Comparison of ENCODE assay signal across 25 cellular contexts in the genomic region with DNA sequence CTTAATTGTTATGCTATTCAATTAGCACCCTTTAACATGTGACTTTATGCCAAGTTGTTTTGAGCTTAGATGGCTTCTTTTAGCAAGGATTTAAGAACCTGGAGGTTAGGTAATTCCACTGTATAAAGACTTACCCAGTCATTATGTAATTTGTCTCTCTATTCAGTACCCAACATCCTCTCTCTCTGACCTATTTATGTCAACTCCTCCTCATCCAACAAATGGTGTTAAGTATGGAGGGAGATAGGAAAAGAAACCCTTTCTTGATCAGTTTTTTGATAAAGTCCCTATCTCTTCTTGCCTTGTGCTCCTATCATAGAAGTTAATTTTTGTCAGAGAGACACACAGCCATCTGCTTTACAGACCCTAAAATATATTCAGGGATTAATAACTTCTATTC.
DNase-seq lines count a peak whose midpoint lies in the region; ATAC-seq, FAIRE-seq and TF ChIP-seq lines count a peak whose summit lies in the region.
"Had no signal": no experiment of that assay in that cellular context is flagged by ENCODE, and none has a peak within 500 bp of the region (broad histone marks: within the 10 kb centered on the region; RNA-seq: fewer than 3 reads in every experiment).

No MANE protein-coding gene starts in this region.

- no peak overlapping the region for H2AK5ac ChIP-seq in mesendoderm (ENCODE audit: low read length)

- H4K8ac ChIP-seq in mesendoderm (ENCODE audit: low read depth, low read length): no peak overlapping the region

- H3K23ac ChIP-seq in mesendoderm (ENCODE audit: low read length): no peak overlapping the region

- no peak for ATAC-seq in GM12878
- ATAC-seq: A549, GM23338, HCT116 had no signal

- no peak overlapping the region for H2BK5ac ChIP-seq in mesendoderm (ENCODE audit: low read length)

- peak; percentile 27 for FAIRE-seq in GM12878 (lab: Jason Lieb, UNC)
- FAIRE-seq: A549, GM12891, GM18507 had no signal

- no peak overlapping the region for H3K27ac Mint-ChIP-seq in CD14-positive monocyte
- H3K27ac Mint-ChIP-seq: CD4-positive, alpha-beta memory T cell; GM23338; H9 had no signal

- no peak overlapping the region for H2BK120ac ChIP-seq in mesendoderm (ENCODE audit: low read depth, low read length)

- TF ChIP-seq RAD21 in GM12878 (IDR thresholded peaks at IDR 0.05; ENCODE audit: insufficient read depth, low read depth, low read length): no peak

- no peaks in the 10 kb centered on the region for H3K36me3 ChIP-seq in GM12878 (ENCODE audit: control insufficient read depth in 2 of 2, insufficient read depth in 2 of 2, low read length in 1 of 2)
- no peaks in the 10 kb centered on the region for H3K36me3 ChIP-seq in mesendoderm (ENCODE audit: control insufficient read depth, insufficient read depth, low read length)
- H3K36me3 ChIP-seq in thyroid gland: no peaks in the 10 kb centered on the region
- H3K36me3 ChIP-seq: BE2C; BLaER1 treated with 17β-estradiol and CSF1 and Interleukin-3, amounts not matched to agents 10 nM and 100 nM had no signal

- POLR2A ChIA-PET in GM12878 (lab: Charles Lee): no interaction called here

- TF ChIP-seq POLR2A in GM12878 (IDR thresholded peaks at IDR 0.05; ENCODE audit: low read depth, low read length): no peak
- TF ChIP-seq POLR2A in thyroid gland (IDR thresholded peaks at IDR 0.05): no peak

- H3K79me1 ChIP-seq in mesendoderm (ENCODE audit: low read length): no peaks in the 10 kb centered on the region

- peaks cover 17% of the 10 kb centered on the region for H3K4me1 Mint-ChIP-seq in CD14-positive monocyte

- H2BK15ac ChIP-seq in mesendoderm (replicated peaks; ENCODE audit: low read depth): no peak overlapping the region

- H2AFZ ChIP-seq in GM12878 (ENCODE audit: control insufficient read depth, low read depth, low read length): no peak overlapping the region
- H2AFZ ChIP-seq: GM23338 had no signal

- SMC1A ChIA-PET in GM12878 (lab: Charles Lee; ENCODE audit: uncharacterized antibody, unreplicated experiment): no interaction called here

- intact Hi-C loops in GM12878 (cut with micrococcal nuclease; ENCODE audit: unreplicated experiment) (no loop called here), thyroid gland (cut with DNase I) (no loop called here), CD14-positive monocyte (cut with micrococcal nuclease) (no loop called here)

- RAD21 ChIA-PET in GM12878 (lab: Charles Lee; ENCODE audit: unreplicated experiment): no interaction called here

- no peak overlapping the region for H3K9ac ChIP-seq in GM12878 (ENCODE audit: control insufficient read depth, insufficient read depth, low read length)
- no peak overlapping the region for H3K9ac ChIP-seq in mesendoderm (ENCODE audit: low read length)
- H3K9ac ChIP-seq: BLaER1 treated with 17β-estradiol and CSF1 and Interleukin-3, amounts not matched to agents 10 nM and 100 nM had no signal

- H3K27ac ChIP-seq in GM12878 (ENCODE audit: control insufficient read depth, insufficient read depth): no peak overlapping the region
- H3K27ac ChIP-seq in mesendoderm (ENCODE audit: low read depth, low read length): no peak overlapping the region
- no peak overlapping the region for H3K27ac ChIP-seq in thyroid gland
- H3K27ac ChIP-seq: A549; BLaER1 treated with 17β-estradiol and CSF1 and Interleukin-3, amounts not matched to agents 10 nM and 100 nM had no signal

- H3K56ac ChIP-seq in mesendoderm (ENCODE audit: low read length): no peak overlapping the region

- H3K27me3 ChIP-seq in GM12878 (replicated peaks in 1 of 2; ENCODE audit: control insufficient read depth in 2 of 2, insufficient read depth in 2 of 2, low read length in 1 of 2) (no peaks in the 10 kb centered on the region), mesendoderm (ENCODE audit: insufficient read depth, low read length, poor library complexity) (no peaks in the 10 kb centered on the region), thyroid gland (no peaks in the 10 kb centered on the region)
- H3K27me3 ChIP-seq: BE2C; BLaER1 treated with 17β-estradiol and CSF1 and Interleukin-3, amounts not matched to agents 10 nM and 100 nM had no signal

- no peak overlapping the region for H3K18ac ChIP-seq in mesendoderm (ENCODE audit: low read length)

- H3K4me2 ChIP-seq in GM12878 (ENCODE audit: control insufficient read depth, insufficient read depth) (no peak overlapping the region), mesendoderm (ENCODE audit: low read length) (no peak overlapping the region)
- H3K4me2 ChIP-seq: A549; BLaER1 treated with 17β-estradiol and CSF1 and Interleukin-3, amounts not matched to agents 10 nM and 100 nM; GM23338 had no signal

- no peaks in the 10 kb centered on the region for H3K27me3 Mint-ChIP-seq in CD14-positive monocyte (ENCODE audit: low read depth in 3 of 3)
- H3K27me3 Mint-ChIP-seq: CD4-positive, alpha-beta memory T cell had no signal

- H4K20me1 ChIP-seq in GM12878 (ENCODE audit: control insufficient read depth, insufficient read depth): no peaks in the 10 kb centered on the region
- H4K20me1 ChIP-seq: BLaER1 treated with 17β-estradiol and CSF1 and Interleukin-3, amounts not matched to agents 10 nM and 100 nM had no signal

- H3K4me1 ChIP-seq in GM12878 (ENCODE audit: control insufficient read depth, insufficient read depth, low read length): no peaks in the 10 kb centered on the region
- peaks cover 18% of the 10 kb centered on the region for H3K4me1 ChIP-seq in mesendoderm (ENCODE audit: control insufficient read depth, low read depth, low read length)
- no peaks in the 10 kb centered on the region for H3K4me1 ChIP-seq in thyroid gland
- H3K4me1 ChIP-seq: A549, BE2C had no signal

- no peak for TF ChIP-seq EP300 in GM12878 (IDR thresholded peaks at IDR 0.05; ENCODE audit: borderline replicate concordance in 1 of 2, control insufficient read depth in 1 of 2, low read depth in 2 of 2, low read length in 2 of 2)

- H3K9me3 Mint-ChIP-seq in CD14-positive monocyte: peaks cover 0 to 4% (median 0%) of the 10 kb centered on the region in 7 donors
- H3K9me3 Mint-ChIP-seq: CD4-positive, alpha-beta memory T cell; GM23338; H9 had no signal

- H3K79me2 ChIP-seq in GM12878 (ENCODE audit: control insufficient read depth, insufficient read depth, low read length) (no peaks in the 10 kb centered on the region), mesendoderm (ENCODE audit: control insufficient read depth, insufficient read depth, low read length) (no peaks in the 10 kb centered on the region)

- H3K9me3 ChIP-seq in GM12878 (replicated peaks; ENCODE audit: control insufficient read depth, insufficient read depth, low read length) (no peaks in the 10 kb centered on the region), thyroid gland (no peaks in the 10 kb centered on the region)
- H3K9me3 ChIP-seq: A549, BE2C, Caco-2 had no signal

- no TSS peak for BruUV-seq in GM12878 (replicated peaks; lab: Mats Ljungman, UMichigan)

- no peaks in the 10 kb centered on the region for H3K36me3 Mint-ChIP-seq in CD14-positive monocyte

- no peak overlapping the region for H3K4me3 Mint-ChIP-seq in CD14-positive monocyte
- H3K4me3 Mint-ChIP-seq: CD4-positive, alpha-beta memory T cell; GM23338; H9 had no signal

- DNase-seq in NCI-H2227 (lab: John Stamatoyannopoulos, UW; ENCODE audit: unreplicated experiment) (peak; percentile 15), GM12878 (ENCODE audit: low read depth, low spot score) (no peak), mesendoderm (peak; percentile 59), putamen (ENCODE audit: low spot score) (peak; percentile 64), NCI-H526 (lab: John Stamatoyannopoulos, UW) (no peak), thyroid gland (no peak), CD14-positive monocyte (ENCODE audit: low spot score) (no peak)
- DNase-seq in stimulated activated CD4-positive, alpha-beta T cell treated with anti-CD3 and anti-CD28 coated beads, Interleukin-12 subunit alpha, Interleukin-12 subunit beta, amount 100 ng/mL, for 4 hours: no peak
- DNase-seq: 8988T; ACHN; AML-193; BE2C; Caco-2; CD4-positive, alpha-beta memory T cell; DMS 273 treated with DMSO at 0.1 percent for 48 hours; DMS79; EL; GDM1; H9 had no signal

- H4K5ac ChIP-seq in mesendoderm (ENCODE audit: low read length): no peak overlapping the region

- H3K4ac ChIP-seq in mesendoderm (ENCODE audit: low read depth, low read length): no peak overlapping the region

- TF ChIP-seq CTCF in GM12878 (IDR thresholded peaks at IDR 0.05 in 2 of 3, conservative IDR thresholded peaks at IDR 0.05 in 1 of 3; ENCODE audit: control insufficient read depth in 2 of 3, extremely low read depth in 1 of 3, insufficient read depth in 1 of 3, low read depth in 3 of 3, low read length in 3 of 3) (no peak), thyroid gland (IDR thresholded peaks at IDR 0.05) (no peak), CD14-positive monocyte (IDR thresholded peaks at IDR 0.05) (no peak)

- CTCF ChIA-PET in GM12878 (lab: Yijun Ruan, JAX): no interaction called here

- in situ Hi-C loops in GM12878 (cut with MboI): no loop called here

- H3K4me3 ChIP-seq in GM12878: no peak overlapping the region
- H3K4me3 ChIP-seq in mesendoderm (ENCODE audit: low read length): no peak overlapping the region
- H3K4me3 ChIP-seq in thyroid gland (replicated peaks in 1 of 3): no peak overlapping the region
- H3K4me3 ChIP-seq: A549; BLaER1 treated with 17β-estradiol and CSF1 and Interleukin-3, amounts not matched to agents 10 nM and 100 nM; GM23338 had no signal

TF ChIP-seq in GM12878, 131 proteins besides CTCF, POLR2A, EP300 and RAD21 (continues in another document):
- TF ChIP-seq KAT2A (conservative IDR thresholded peaks at IDR 0.05; ENCODE audit: control insufficient read depth, low read depth, low read length): no peak
- no peak for TF ChIP-seq EED (IDR thresholded peaks at IDR 0.05; ENCODE audit: low read depth)
- no peak for TF ChIP-seq ZNF384 (IDR thresholded peaks at IDR 0.05; ENCODE audit: borderline replicate concordance, low read depth, low read length)
- no peak for TF ChIP-seq ETV6 (conservative IDR thresholded peaks at IDR 0.05 in 1 of 2, IDR thresholded peaks at IDR 0.05 in 1 of 2; ENCODE audit: borderline replicate concordance in 1 of 2, low read depth in 1 of 2)
- TF ChIP-seq CBFB (IDR thresholded peaks at IDR 0.05; ENCODE audit: low read depth): no peak
- TF ChIP-seq WRNIP1 (IDR thresholded peaks at IDR 0.05; ENCODE audit: borderline replicate concordance, low read depth, low read length): no peak
- TF ChIP-seq RAD51 (IDR thresholded peaks at IDR 0.05): no peak
- no peak for TF ChIP-seq IRF4 (IDR thresholded peaks at IDR 0.05; ENCODE audit: low read depth, low read length)
- no peak for TF ChIP-seq PAX8 (IDR thresholded peaks at IDR 0.05)
- TF ChIP-seq RFX5 (IDR thresholded peaks at IDR 0.05; ENCODE audit: low read depth, low read length): no peak
- TF ChIP-seq IKZF2 (IDR thresholded peaks at IDR 0.05): no peak

Comparison
In these comparisons a context has a peak if more than half of its experiments do, and no peak if none do; other contexts are left out.
1. DNase-seq: peak in NCI-H2227 (single experiment), mesendoderm (single experiment) and putamen (single experiment); none in GM12878 (single experiment), NCI-H526 (0 of 2), thyroid gland (0 of 2), CD14-positive monocyte (single experiment) and stimulated activated CD4-positive, alpha-beta T cell treated with anti-CD3 and anti-CD28 coated beads, Interleukin-12 subunit alpha, Interleukin-12 subunit beta, amount 100 ng/mL, for 4 hours (single experiment).